In the genomic region with DNA sequence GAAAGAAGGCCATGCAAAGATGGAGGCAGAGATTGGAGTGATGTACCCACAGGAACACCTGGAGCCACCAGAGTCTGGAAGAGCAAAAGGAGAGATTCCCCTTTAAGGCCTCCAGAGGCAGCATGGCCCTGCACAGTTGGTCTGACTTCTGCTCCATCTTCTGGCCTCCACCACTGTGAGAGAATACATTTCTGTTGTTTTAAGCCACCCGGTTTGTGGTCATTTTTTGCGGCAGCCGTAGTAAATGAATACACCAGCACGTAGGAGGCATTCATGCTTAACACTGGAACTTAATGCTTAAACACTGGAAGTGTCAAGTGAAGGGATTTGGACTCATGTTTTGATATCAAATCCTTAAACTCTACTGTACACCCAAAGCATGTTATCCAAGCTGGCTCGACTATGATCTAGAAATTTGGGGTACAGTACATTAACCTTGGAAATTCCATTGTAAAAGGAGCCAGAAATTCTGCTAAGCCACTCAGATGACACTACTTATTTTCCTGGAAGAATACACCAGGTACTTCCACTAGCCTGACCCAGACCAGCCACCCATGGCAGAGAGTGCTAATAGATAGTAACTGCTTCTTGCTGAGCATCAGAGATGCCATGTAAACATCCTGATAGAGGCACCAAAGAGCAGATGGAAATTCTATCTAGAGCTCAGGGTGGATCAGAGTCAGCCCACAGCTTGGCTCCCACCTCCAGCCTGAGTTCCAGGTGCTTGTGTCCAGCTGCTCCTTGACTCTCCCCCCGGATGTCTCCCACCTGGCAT, we compare ENCODE assay signal across 1 cellular context.
TF ChIP-seq lines count a peak whose summit lies in the region.

No MANE protein-coding gene starts in this region.

TF ChIP-seq in HepG2, 621 proteins besides CTCF, POLR2A, EP300 and RAD21 (continued from another document):
- TF ChIP-seq, protein P1, sequence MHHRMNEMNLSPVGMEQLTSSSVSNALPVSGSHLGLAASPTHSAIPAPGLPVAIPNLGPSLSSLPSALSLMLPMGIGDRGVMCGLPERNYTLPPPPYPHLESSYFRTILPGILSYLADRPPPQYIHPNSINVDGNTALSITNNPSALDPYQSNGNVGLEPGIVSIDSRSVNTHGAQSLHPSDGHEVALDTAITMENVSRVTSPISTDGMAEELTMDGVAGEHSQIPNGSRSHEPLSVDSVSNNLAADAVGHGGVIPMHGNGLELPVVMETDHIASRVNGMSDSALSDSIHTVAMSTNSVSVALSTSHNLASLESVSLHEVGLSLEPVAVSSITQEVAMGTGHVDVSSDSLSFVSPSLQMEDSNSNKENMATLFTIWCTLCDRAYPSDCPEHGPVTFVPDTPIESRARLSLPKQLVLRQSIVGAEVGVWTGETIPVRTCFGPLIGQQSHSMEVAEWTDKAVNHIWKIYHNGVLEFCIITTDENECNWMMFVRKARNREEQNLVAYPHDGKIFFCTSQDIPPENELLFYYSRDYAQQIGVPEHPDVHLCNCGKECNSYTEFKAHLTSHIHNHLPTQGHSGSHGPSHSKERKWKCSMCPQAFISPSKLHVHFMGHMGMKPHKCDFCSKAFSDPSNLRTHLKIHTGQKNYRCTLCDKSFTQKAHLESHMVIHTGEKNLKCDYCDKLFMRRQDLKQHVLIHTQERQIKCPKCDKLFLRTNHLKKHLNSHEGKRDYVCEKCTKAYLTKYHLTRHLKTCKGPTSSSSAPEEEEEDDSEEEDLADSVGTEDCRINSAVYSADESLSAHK (CRISPR knock-in tag; IDR thresholded peaks at IDR 0.05; ENCODE audit: borderline replicate concordance) = no peak
- no peak for TF ChIP-seq ZNF235 (CRISPR knock-in tag; IDR thresholded peaks at IDR 0.05; ENCODE audit: borderline replicate concordance)
- TF ChIP-seq ATF4 (CRISPR knock-in tag; IDR thresholded peaks at IDR 0.05) = no peak
- no peak for TF ChIP-seq ADNP (CRISPR knock-in tag; IDR thresholded peaks at IDR 0.05)
- TF ChIP-seq, protein P2, sequence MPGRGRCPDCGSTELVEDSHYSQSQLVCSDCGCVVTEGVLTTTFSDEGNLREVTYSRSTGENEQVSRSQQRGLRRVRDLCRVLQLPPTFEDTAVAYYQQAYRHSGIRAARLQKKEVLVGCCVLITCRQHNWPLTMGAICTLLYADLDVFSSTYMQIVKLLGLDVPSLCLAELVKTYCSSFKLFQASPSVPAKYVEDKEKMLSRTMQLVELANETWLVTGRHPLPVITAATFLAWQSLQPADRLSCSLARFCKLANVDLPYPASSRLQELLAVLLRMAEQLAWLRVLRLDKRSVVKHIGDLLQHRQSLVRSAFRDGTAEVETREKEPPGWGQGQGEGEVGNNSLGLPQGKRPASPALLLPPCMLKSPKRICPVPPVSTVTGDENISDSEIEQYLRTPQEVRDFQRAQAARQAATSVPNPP (CRISPR knock-in tag; IDR thresholded peaks at IDR 0.05) = no peak
- no peak for TF ChIP-seq ZFP82 (CRISPR knock-in tag; IDR thresholded peaks at IDR 0.05; ENCODE audit: borderline replicate concordance)
- no peak for TF ChIP-seq U2AF2 (IDR thresholded peaks at IDR 0.05; ENCODE audit: low read depth, low read length)
- no peak for TF ChIP-seq KLF6 (CRISPR knock-in tag; IDR thresholded peaks at IDR 0.05)
- no peak for TF ChIP-seq ZFP36 (IDR thresholded peaks at IDR 0.05; ENCODE audit: borderline replicate concordance, low read depth, low read length, partially characterized antibody)
- TF ChIP-seq THYN1 (CRISPR knock-in tag; IDR thresholded peaks at IDR 0.05; ENCODE audit: borderline replicate concordance, low read depth) = no peak
- no peak for TF ChIP-seq ZNF776 (CRISPR knock-in tag; IDR thresholded peaks at IDR 0.05)
- no peak for TF ChIP-seq ZFX (CRISPR knock-in tag; IDR thresholded peaks at IDR 0.05; ENCODE audit: low read depth)
